Comparison of ENCODE assay signal across 14 cellular contexts in the genomic region with DNA sequence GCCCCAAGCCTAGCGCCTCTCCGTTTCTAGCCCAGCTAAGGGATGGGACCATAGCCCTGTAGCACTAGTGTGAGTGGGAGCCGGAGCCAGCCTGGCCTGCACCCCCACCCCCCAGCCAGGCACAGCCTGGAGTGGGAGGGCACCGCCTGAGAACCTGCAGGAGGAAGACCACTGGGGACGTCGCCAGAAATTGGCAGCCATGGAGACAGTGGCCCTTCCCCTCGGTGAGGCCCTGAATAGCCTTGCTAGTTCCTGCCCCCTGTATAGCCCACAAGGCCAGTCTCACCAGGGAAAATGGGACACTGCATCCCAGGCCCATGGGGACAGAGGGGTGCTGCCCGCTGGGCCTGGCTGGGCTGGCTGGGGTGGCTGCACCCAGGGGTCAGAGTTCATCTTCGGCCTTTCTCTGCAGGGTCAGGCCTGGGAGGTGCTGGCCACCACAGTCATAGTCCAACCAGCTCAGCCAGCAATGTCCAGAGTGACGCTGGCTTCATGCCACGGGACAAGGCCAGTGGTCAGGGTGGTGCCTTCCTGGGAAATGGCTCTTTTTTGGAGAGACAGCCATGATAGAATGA. TPM values are rescaled to one million over a fixed set of nuclear protein-coding genes. Genes with fewer than 3 reads are reported as not detected.
A peak's percentile ranks its signal among the peaks of the same experiment; 100 is the strongest.
DNase-seq lines count a peak whose midpoint lies in the region; ATAC-seq and TF ChIP-seq lines count a peak whose summit lies in the region.
"Had no signal": no experiment of that assay in that cellular context is flagged by ENCODE, and none has a peak within 500 bp of the region (broad histone marks: within the 10 kb centered on the region; RNA-seq: fewer than 3 reads in every experiment).

No MANE protein-coding gene starts in this region.

- TF ChIP-seq CTCF in left ventricle myocardium inferior (IDR thresholded peaks at IDR 0.05; ENCODE audit: borderline replicate concordance) (no peak), upper lobe of right lung (IDR thresholded peaks at IDR 0.05) (no peak)

- H3K4ac ChIP-seq in mesendoderm (ENCODE audit: low read depth, low read length) = no peak overlapping the region

- H2BK120ac ChIP-seq in mesendoderm (ENCODE audit: low read depth, low read length) = no peak overlapping the region

- DNase-seq in left ventricle myocardium inferior (no peak), left ventricle myocardium superior (no peak), mesendoderm (no peak), upper lobe of right lung (peak; percentile 45), NOMO-1 treated with dmso at 0.1 percent for 144 hours (lab: John Stamatoyannopoulos, UW; ENCODE audit: unreplicated experiment) (no peak), NCI-H2107 (lab: John Stamatoyannopoulos, UW) (no peak)
- DNase-seq: activated naive CD8-positive, alpha-beta T cell treated with anti-CD3 and anti-CD28 coated beads, Interleukin-2, amount 10 ng/mL, durations not matched to agents 7 days and 5 days; brain microvascular endothelial cell; HFFc6; NCI-H510A; nephron progenitor cell; T-helper 1 cell had no signal

- no peak overlapping the region for H2BK15ac ChIP-seq in mesendoderm (replicated peaks; ENCODE audit: low read depth)

- H3K56ac ChIP-seq in mesendoderm (ENCODE audit: low read length) = peak overlapping the region; percentile 62

- WGBS in mesendoderm (ENCODE audit: extremely low coverage, insufficient coverage, low lambda C conversion rate) = no CpG with 5 or more reads among the region's 11 CpGs

- peaks cover 7% of the 10 kb centered on the region for H3K27me3 ChIP-seq in left ventricle myocardium inferior (ENCODE audit: low read depth)
- H3K27me3 ChIP-seq in mesendoderm (ENCODE audit: insufficient read depth, low read length, poor library complexity) = no peaks in the 10 kb centered on the region
- peaks cover 6% of the 10 kb centered on the region for H3K27me3 ChIP-seq in upper lobe of right lung

- H3K4me3 ChIP-seq in left ventricle myocardium inferior = no peak overlapping the region
- no peak overlapping the region for H3K4me3 ChIP-seq in mesendoderm (ENCODE audit: low read length)
- H3K4me3 ChIP-seq in upper lobe of right lung = no peak overlapping the region

- no peak overlapping the region for H4K8ac ChIP-seq in mesendoderm (ENCODE audit: low read depth, low read length)

- no peak for ATAC-seq in left ventricle myocardium superior
- ATAC-seq in upper lobe of right lung = no peak
- ATAC-seq in GM18868 (IDR thresholded peaks at IDR 0.05; ENCODE audit: unreplicated experiment) = no peak

- H3K36me3 ChIP-seq in left ventricle myocardium inferior (no peaks in the 10 kb centered on the region), mesendoderm (ENCODE audit: control insufficient read depth, insufficient read depth, low read length) (no peaks in the 10 kb centered on the region), upper lobe of right lung (no peaks in the 10 kb centered on the region)
- H3K36me3 ChIP-seq: brain microvascular endothelial cell had no signal

- H2AK5ac ChIP-seq in mesendoderm (ENCODE audit: low read length) = no peak overlapping the region

- H3K79me1 ChIP-seq in mesendoderm (ENCODE audit: low read length) = no peaks in the 10 kb centered on the region

- H3K4me1 ChIP-seq in left ventricle myocardium inferior (peaks cover 77% of the 10 kb centered on the region), mesendoderm (ENCODE audit: control insufficient read depth, low read depth, low read length) (peaks cover 9% of the 10 kb centered on the region), upper lobe of right lung (peaks cover 20% of the 10 kb centered on the region)

- no peak overlapping the region for H2BK5ac ChIP-seq in mesendoderm (ENCODE audit: low read length)

- H3K9me3 ChIP-seq in left ventricle myocardium inferior (replicated peaks) (no peaks in the 10 kb centered on the region), upper lobe of right lung (no peaks in the 10 kb centered on the region)

- H3K79me2 ChIP-seq in mesendoderm (ENCODE audit: control insufficient read depth, insufficient read depth, low read length) = no peaks in the 10 kb centered on the region

- H3K23ac ChIP-seq in mesendoderm (ENCODE audit: low read length) = no peak overlapping the region

- no peak overlapping the region for H3K18ac ChIP-seq in mesendoderm (ENCODE audit: low read length)

- no peak overlapping the region for H3K4me2 ChIP-seq in mesendoderm (ENCODE audit: low read length)

- H3K27ac ChIP-seq in left ventricle myocardium inferior (replicated peaks) (peak overlapping the region; percentile 46), cingulate gyrus (ENCODE audit: low read depth, low read length) (peak overlapping the region; percentile 95), mesendoderm (ENCODE audit: low read depth, low read length) (no peak overlapping the region), upper lobe of right lung (no peak overlapping the region)
- H3K27ac ChIP-seq: brain microvascular endothelial cell had no signal

- intact Hi-C loops in left ventricle myocardium inferior (cut with micrococcal nuclease) = no loop called here
- intact Hi-C loops in left ventricle myocardium superior (cut with micrococcal nuclease) = no loop called here
- intact Hi-C loops in upper lobe of right lung (cut with DNase I) = loop anchor here (10.0 kb wide), 1 partner anchor 49 kb away; no protein-coding TSS in a partner anchor

- no peak overlapping the region for H4K5ac ChIP-seq in mesendoderm (ENCODE audit: low read length)

- no peak overlapping the region for H3K9ac ChIP-seq in mesendoderm (ENCODE audit: low read length)

RNA-seq across cellular contexts. Expression of gene KLF13, which starts 22.5 kb away (rescaled TPM):
- total RNA-seq in left ventricle myocardium inferior (62.3 TPM), left ventricle myocardium superior (85.3 TPM), upper lobe of right lung (176 TPM)
- 28.4 TPM for polyA plus RNA-seq in mesendoderm (2013, experiment 1 of 2)
- 29.2 TPM for polyA plus RNA-seq in mesendoderm (2013, experiment 2 of 2)

Comparison
In these comparisons a context has a peak if more than half of its experiments do, and no peak if none do; other contexts are left out.
1. H3K27ac ChIP-seq: peak in left ventricle myocardium inferior (single experiment) and cingulate gyrus (single experiment); none in mesendoderm (single experiment) and upper lobe of right lung (single experiment).